Comparison of ENCODE assay signal across 1 cellular context in the genomic region with DNA sequence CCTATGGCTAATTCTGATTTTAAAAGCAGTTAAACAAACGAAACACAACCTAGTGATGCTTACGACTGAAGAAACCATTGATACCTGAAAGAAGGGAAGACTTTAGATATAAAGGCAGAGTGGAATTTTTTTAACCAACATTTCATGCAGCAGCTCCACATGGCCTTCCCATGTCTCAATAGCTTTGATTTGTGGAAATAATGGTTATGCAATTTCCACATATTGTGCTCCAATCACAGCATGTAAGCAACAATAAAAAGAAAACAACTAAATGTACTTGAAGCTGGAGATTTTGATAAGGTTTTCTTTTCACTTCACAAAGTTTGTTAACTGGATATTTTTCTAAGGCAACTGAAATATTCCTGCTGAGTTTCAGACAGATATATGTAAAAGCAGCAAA.
TF ChIP-seq lines count a peak whose summit lies in the region.

No MANE protein-coding gene starts in this region.

TF ChIP-seq in GM23338, 12 proteins besides CTCF, POLR2A, EP300 and RAD21 (continued from another document):
- TF ChIP-seq POLR2AphosphoS5 (IDR thresholded peaks at IDR 0.05; ENCODE audit: low read depth) (no peak), CREB1 (CRISPR knock-in tag; IDR thresholded peaks at IDR 0.05; ENCODE audit: low read depth) (no peak)
